In the genomic region with DNA sequence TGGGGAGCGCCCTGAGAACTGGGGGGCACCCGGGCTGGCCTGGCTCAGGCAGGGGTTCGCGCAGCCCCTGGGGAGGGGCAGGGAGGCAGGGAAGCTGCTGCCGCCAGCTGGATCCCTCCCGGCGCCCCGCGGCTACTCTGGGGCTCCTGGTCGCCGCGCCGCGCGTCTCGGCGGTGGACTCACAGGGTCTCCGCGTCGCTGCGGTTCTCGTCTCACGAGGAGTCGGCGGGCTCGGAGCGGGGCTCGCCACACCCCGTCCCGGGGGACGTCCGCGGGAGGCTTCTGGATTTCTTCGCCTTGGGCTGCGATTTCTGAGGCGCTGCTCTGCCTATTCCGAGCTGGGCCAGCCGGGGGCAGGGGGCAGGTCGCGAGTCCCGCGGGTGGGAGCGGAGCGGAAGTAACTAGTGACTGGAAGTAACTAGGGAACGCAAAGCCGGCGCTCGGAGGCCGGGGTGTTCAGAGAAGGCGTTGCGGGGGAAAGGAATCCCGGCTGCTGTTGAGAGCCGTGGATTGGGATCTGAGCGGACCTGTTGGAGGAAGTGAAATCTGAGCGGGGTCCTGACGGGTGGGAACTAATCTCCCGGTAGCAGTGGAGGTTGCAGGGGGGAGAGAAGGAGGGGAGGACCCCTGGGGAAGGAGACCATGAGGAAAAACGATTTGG, we compare ENCODE assay signal across 8 cellular contexts. TPM values are rescaled to one million over a fixed set of nuclear protein-coding genes. Genes with fewer than 3 reads are reported as not detected.
DNase-seq lines count a peak whose midpoint lies in the region; ATAC-seq and TF ChIP-seq lines count a peak whose summit lies in the region.

No MANE protein-coding gene starts in this region.

- no peaks in the 10 kb centered on the region for H3K9me3 ChIP-seq in vagina

- H3K36me3 ChIP-seq in KMS-11 (ENCODE audit: insufficient read depth) (no peaks in the 10 kb centered on the region), vagina (no peaks in the 10 kb centered on the region)

- H3K27ac ChIP-seq in KMS-11 = peak overlapping the region; percentile 74
- H3K27ac ChIP-seq in vagina = peak overlapping the region; percentile 98

- no peaks in the 10 kb centered on the region for H3K27me3 ChIP-seq in KMS-11 (ENCODE audit: insufficient read depth, low read depth)
- no peaks in the 10 kb centered on the region for H3K27me3 ChIP-seq in vagina

- peak overlapping the region; percentile 88 for H3K9ac ChIP-seq in KMS-11

- H3K4me2 ChIP-seq in KMS-11 = peak overlapping the region; percentile 97

- peak; percentile 46 for ATAC-seq in GM21825 (IDR thresholded peaks at IDR 0.05; ENCODE audit: unreplicated experiment)
- ATAC-seq in left ventricle myocardium superior = peak; percentile 72

- TF ChIP-seq POLR2A in vagina (IDR thresholded peaks at IDR 0.05) = no peak

- intact Hi-C loops in left ventricle myocardium superior (cut with micrococcal nuclease) (loop anchor here (10.0 kb wide), 1 partner anchor 179 kb away; no protein-coding TSS in a partner anchor), vagina (cut with DNase I) (no loop called here)

- peak overlapping the region; percentile 94 for H2AFZ ChIP-seq in KMS-11 (ENCODE audit: low read depth)

- H3K4me1 ChIP-seq in KMS-11 (ENCODE audit: low read depth, poor library complexity, severe bottlenecking) = peaks cover 25% of the 10 kb centered on the region
- peaks cover 29% of the 10 kb centered on the region for H3K4me1 ChIP-seq in vagina

- no peaks in the 10 kb centered on the region for H3K79me2 ChIP-seq in KMS-11 (ENCODE audit: insufficient read depth, low read depth)

- 0 out of 2 replicates have a peak, but pooled peaks have one; percentile 19 for TF ChIP-seq CTCF in KMS-11 (conservative IDR thresholded peaks at IDR 0.05; ENCODE audit: low read depth, low read length)
- no peak for TF ChIP-seq CTCF in vagina (IDR thresholded peaks at IDR 0.05)

- DNase-seq in ELF-1 (ENCODE audit: low read depth, low spot score) (peak; percentile 73), SW 1271 (lab: John Stamatoyannopoulos, UW) (peak; percentile 44 to 67), amniotic stem cell (lab: John Stamatoyannopoulos, UW) (peak; percentile 22), left ventricle myocardium superior (peak; percentile 87), putamen (ENCODE audit: low spot score) (peak; percentile 57), vagina (ENCODE audit: extremely low spot score in 2 of 2) (no peak)

- H4K20me1 ChIP-seq in KMS-11 (ENCODE audit: insufficient read depth) = no peaks in the 10 kb centered on the region

- no peak overlapping the region for H3K4me3 ChIP-seq in KMS-11 (IDR thresholded peaks at IDR 0.05; ENCODE audit: insufficient read depth, low read depth, low read length)
- peak overlapping the region; percentile 87 to 95 for H3K4me3 ChIP-seq in vagina

RNA-seq across cellular contexts. Expression of a gene that starts 0.5 kb away (rescaled TPM):
- 58.2 TPM for total RNA-seq in left ventricle myocardium superior
- 51.6 TPM for total RNA-seq in vagina

RNA-seq across cellular contexts. Expression of a gene that starts 49.8 kb away (rescaled TPM):
- total RNA-seq in left ventricle myocardium superior (11.8 TPM), vagina (16.7 TPM)

Comparison
In these comparisons a context has a peak if more than half of its experiments do, and no peak if none do; other contexts are left out.
1. DNase-seq: peak in ELF-1 (single experiment), SW 1271 (2 of 2), amniotic stem cell (single experiment), left ventricle myocardium superior (single experiment) and putamen (single experiment); none in vagina (0 of 2).